Comparison of ENCODE assay signal across 10 cellular contexts in genomic region chr4:13783800-13784411, GRCh38.
DNase-seq lines count a peak whose midpoint lies in the region; ATAC-seq and TF ChIP-seq lines count a peak whose summit lies in the region.
"Had no signal": no experiment of that assay in that cellular context is flagged by ENCODE, and none has a peak within 500 bp of the region (broad histone marks: within the 10 kb centered on the region; RNA-seq: fewer than 3 reads in every experiment).

No MANE protein-coding gene starts in this region.

- H3K9me3 Mint-ChIP-seq in effector memory CD8-positive, alpha-beta T cell = peaks cover 0 to 3% of the 10 kb centered on the region in 2 donors

- H3K27me3 Mint-ChIP-seq in effector memory CD8-positive, alpha-beta T cell = no peaks in the 10 kb centered on the region

- H3K4me1 Mint-ChIP-seq in effector memory CD8-positive, alpha-beta T cell (ENCODE audit: low read depth in 2 of 2) = no peaks in the 10 kb centered on the region

- H3K27me3 ChIP-seq in parathyroid adenoma (ENCODE audit: control insufficient read depth, insufficient read depth, low read length) = no peaks in the 10 kb centered on the region

- no peaks in the 10 kb centered on the region for H3K79me2 ChIP-seq in parathyroid adenoma

- H3K4me2 ChIP-seq in parathyroid adenoma (ENCODE audit: low read length) = peak overlapping the region; percentile 30

- peaks cover 12% of the 10 kb centered on the region for H3K4me1 ChIP-seq in parathyroid adenoma

- H3K36me3 ChIP-seq in parathyroid adenoma (ENCODE audit: control insufficient read depth, insufficient read depth, low read length) = no peaks in the 10 kb centered on the region

- H3K27ac Mint-ChIP-seq in effector memory CD8-positive, alpha-beta T cell = no peak overlapping the region

- ATAC-seq in GM19035 (IDR thresholded peaks at IDR 0.05; ENCODE audit: unreplicated experiment) = peak; percentile 74
- ATAC-seq in GM19397 (IDR thresholded peaks at IDR 0.05; ENCODE audit: unreplicated experiment) = no peak
- ATAC-seq in effector memory CD8-positive, alpha-beta T cell (replicated peaks) = no peak

- TF ChIP-seq CTCF in fibroblast of pulmonary artery (IDR thresholded peaks at IDR 0.05; ENCODE audit: low read length, missing control alignments) (no peak), parathyroid adenoma (IDR thresholded peaks at IDR 0.05) (no peak)

- H2AFZ ChIP-seq in parathyroid adenoma = peak overlapping the region; percentile 42

- H3K9me3 ChIP-seq in parathyroid adenoma (ENCODE audit: control insufficient read depth, low read length) = no peaks in the 10 kb centered on the region

- no peaks in the 10 kb centered on the region for H3K36me3 Mint-ChIP-seq in effector memory CD8-positive, alpha-beta T cell (ENCODE audit: insufficient read depth)

- H3K4me3 Mint-ChIP-seq in effector memory CD8-positive, alpha-beta T cell = no peak overlapping the region

- H3K27ac ChIP-seq in parathyroid adenoma = peak overlapping the region; percentile 78

- peak; percentile 18 for DNase-seq in HT1080 (ENCODE audit: low read depth)
- peak; percentile 52 for DNase-seq in fibroblast of pulmonary artery (ENCODE audit: low read depth)
- no peak for DNase-seq in AML-193 (lab: John Stamatoyannopoulos, UW)
- DNase-seq in effector memory CD8-positive, alpha-beta T cell = no peak
- no peak for DNase-seq in NCI-H1417 (lab: John Stamatoyannopoulos, UW)
- DNase-seq: activated CD4-positive, CD25-positive, alpha-beta regulatory T cell treated with anti-CD3 and anti-CD28 coated beads, Interleukin-2, amount 50 U/mL, for 72 hours; trophoblast cell had no signal

- H3K4me3 ChIP-seq in fibroblast of pulmonary artery (replicated peaks; ENCODE audit: low read depth, low read length) (no peak overlapping the region), parathyroid adenoma (ENCODE audit: low read depth, low read length) (no peak overlapping the region)

- no peak overlapping the region for H3K9ac ChIP-seq in parathyroid adenoma

Comparison
In these comparisons a context has a peak if more than half of its experiments do, and no peak if none do; other contexts are left out.
1. DNase-seq: peak in HT1080 (single experiment) and fibroblast of pulmonary artery (single experiment); none in AML-193 (0 of 2), effector memory CD8-positive, alpha-beta T cell (0 of 3) and NCI-H1417 (0 of 3).